Comparison of ENCODE assay signal across 8 cellular contexts in genomic region chr3:15268033-15268631, GRCh38.
A peak's percentile ranks its signal among the peaks of the same experiment; 100 is the strongest.
DNase-seq lines count a peak whose midpoint lies in the region; ATAC-seq, FAIRE-seq and TF ChIP-seq lines count a peak whose summit lies in the region.

No MANE protein-coding gene starts in this region.

- TF ChIP-seq POLR2A in GM12892 (IDR thresholded peaks at IDR 0.05; ENCODE audit: low read depth, low read length) (no peak), H1 (IDR thresholded peaks at IDR 0.05; ENCODE audit: control extremely low read depth in 1 of 2, low read depth in 2 of 2, low read length in 2 of 2) (no peak)

- H3K9me3 ChIP-seq in H1 (ENCODE audit: insufficient read depth in 2 of 2, low read depth in 1 of 2, low read length in 1 of 2) (no peaks in the 10 kb centered on the region), mesodermal cell (ENCODE audit: control insufficient read depth, low read length) (no peaks in the 10 kb centered on the region)

- DNase-seq in GM12892 (ENCODE audit: insufficient read length) (peak; percentile 71), HS-5 (ENCODE audit: low read depth) (peak; percentile 39), NOMO-1 treated with dmso at 0.1 percent for 144 hours (lab: John Stamatoyannopoulos, UW; ENCODE audit: unreplicated experiment) (peak; percentile 81), H1 (ENCODE audit: low read depth in 1 of 2, low spot score in 2 of 2) (peak; percentile 53 to 87)
- DNase-seq in activated CD8-positive, alpha-beta memory T cell treated with anti-CD3 and anti-CD28 coated beads for 48 hours (ENCODE audit: low read depth in 2 of 3, low spot score in 2 of 3), result peak; percentile 46 to 61 (median 55)
- DNase-seq in stimulated activated CD8-positive, alpha-beta memory T cell treated with anti-CD3 and anti-CD28 coated beads, Interleukin-15, amount 100 ng/mL, for 4 hours (ENCODE audit: low read depth in 2 of 2), result peak; percentile 58 to 73

- no peak overlapping the region for H3K14ac ChIP-seq in H1 (ENCODE audit: insufficient read length)

- peaks cover 0 to 3% of the 10 kb centered on the region in 2 experiments for H4K20me1 ChIP-seq in H1 (replicated peaks in 1 of 2; ENCODE audit: control insufficient read depth in 1 of 2, insufficient read depth in 2 of 2, low read length in 2 of 2)

- H3K4me3 ChIP-seq in H1 (ENCODE audit: extremely low read depth in 1 of 4, insufficient read depth in 2 of 4, low read depth in 3 of 4, low read length in 4 of 4), result no peak overlapping the region
- H3K4me3 ChIP-seq in mesodermal cell (ENCODE audit: extremely low read depth, insufficient read depth, low read length, poor library complexity, severe bottlenecking), result no peak overlapping the region

- FAIRE-seq in GM12892 (lab: Jason Lieb, UNC) (peak; percentile 78), H1 (lab: Jason Lieb, UNC) (no peak)

- H3K36me3 ChIP-seq in H1 (ENCODE audit: control insufficient read depth in 2 of 4, insufficient read depth in 4 of 4, low read length in 3 of 4), result no peaks in the 10 kb centered on the region
- peaks cover 39% of the 10 kb centered on the region for H3K36me3 ChIP-seq in mesodermal cell (ENCODE audit: control insufficient read depth, insufficient read depth, low read length)

- H3K27ac ChIP-seq in H1 (ENCODE audit: low read depth, low read length) (no peak overlapping the region), mesodermal cell (ENCODE audit: low read depth, low read length, severe bottlenecking) (peak overlapping the region; percentile 2)

- no peak overlapping the region for H2BK5ac ChIP-seq in H1 (ENCODE audit: low read depth, low read length)

- no peak overlapping the region for H3K4ac ChIP-seq in H1 (replicated peaks; ENCODE audit: insufficient read length, low read depth, low read length)

- H3K23ac ChIP-seq in H1 (ENCODE audit: insufficient read length), result no peak overlapping the region

- no peak for ATAC-seq in HG02970 (IDR thresholded peaks at IDR 0.05; ENCODE audit: low FRiP score, unreplicated experiment)

- H2BK120ac ChIP-seq in H1 (replicated peaks; ENCODE audit: low read depth, low read length), result no peak overlapping the region

- H2AFZ ChIP-seq in H1 (ENCODE audit: low read length), result no peak overlapping the region

- TF ChIP-seq RAD21 in H1 (IDR thresholded peaks at IDR 0.05 in 1 of 2, conservative IDR thresholded peaks at IDR 0.05 in 1 of 2; ENCODE audit: low read depth in 2 of 2, low read length in 2 of 2), result peak; percentile 98 to 99

- 47% methylated on average over 15 of the region's 15 CpGs; no CpG with 5 or more reads in 1 of the 2 experiments for WGBS in H1 (ENCODE audit: extremely low coverage in 1 of 2, insufficient coverage in 1 of 2, insufficient read length in 1 of 2, insufficient replicate concordance in 2 of 2, low coverage in 1 of 2, low lambda C conversion rate in 2 of 2, missing lambda C conversion rate in 1 of 2), 2 experiments
- WGBS in mesodermal cell (ENCODE audit: insufficient coverage in 2 of 2), 2 experiments, result 38 to 48% methylated on average over 13 of the region's 15 CpGs

- no peak overlapping the region for H2BK12ac ChIP-seq in H1 (ENCODE audit: low read depth, low read length)

- no peaks in the 10 kb centered on the region for H3K79me1 ChIP-seq in H1 (ENCODE audit: low read depth, low read length)

- H2AK5ac ChIP-seq in H1 (ENCODE audit: low read depth, low read length), result no peak overlapping the region

- no peak overlapping the region for H3K9ac ChIP-seq in H1 (replicated peaks in 1 of 4; ENCODE audit: extremely low read depth in 1 of 4, low read depth in 3 of 4, low read length in 3 of 4)

- CTCF ChIA-PET in H1 (lab: Charles Lee; ENCODE audit: partially characterized antibody), result interaction anchor here (0.7 to 15.5 kb wide), 48 partner anchors 10 to 290 kb away, joined by 3 to 227 read pairs (median 6); partner anchors contain the start of genes CAPN7 and SH3BP5

- no peaks in the 10 kb centered on the region; a peak in 1 of 7 replicates for H3K4me1 ChIP-seq in H1 (replicated peaks in 1 of 4; ENCODE audit: control insufficient read depth in 3 of 4, insufficient read depth in 4 of 4, low read length in 3 of 4)
- H3K4me1 ChIP-seq in mesodermal cell (ENCODE audit: control insufficient read depth, insufficient read depth, low read length, poor library complexity, severe bottlenecking), result peaks cover 32% of the 10 kb centered on the region

- no peak overlapping the region for H3K18ac ChIP-seq in H1 (ENCODE audit: extremely low read depth, low read length)

- no peak overlapping the region for H4K91ac ChIP-seq in H1 (replicated peaks; ENCODE audit: insufficient read length, low read length)

- no peaks in the 10 kb centered on the region for H3K27me3 ChIP-seq in H1 (replicated peaks in 1 of 4; ENCODE audit: control insufficient read depth in 3 of 4, extremely low read depth in 1 of 4, insufficient read depth in 3 of 4, low read length in 3 of 4)

- TF ChIP-seq EP300 in H1 (IDR thresholded peaks at IDR 0.05; ENCODE audit: borderline replicate concordance in 1 of 2, low read depth in 2 of 2, low read length in 2 of 2), result no peak

- no peak overlapping the region for H3K56ac ChIP-seq in H1 (replicated peaks; ENCODE audit: insufficient read length, low read depth, low read length)

- TF ChIP-seq CTCF in H1 (IDR thresholded peaks at IDR 0.05; ENCODE audit: control extremely low read depth in 1 of 3, insufficient read depth in 1 of 3, low read depth in 1 of 3, low read length in 3 of 3), result peak; percentile 94 to 98 (median 96)

- H2BK15ac ChIP-seq in H1 (ENCODE audit: low read length), result no peak overlapping the region

- no peaks in the 10 kb centered on the region for H3K79me2 ChIP-seq in H1 (ENCODE audit: control insufficient read depth in 1 of 2, insufficient read depth in 2 of 2, low read length in 2 of 2)

- H3K23me2 ChIP-seq in H1 (ENCODE audit: low read depth, low read length), result no peaks in the 10 kb centered on the region

- no peak overlapping the region for H3K4me2 ChIP-seq in H1 (ENCODE audit: insufficient read depth in 1 of 2, low read depth in 2 of 2, low read length in 2 of 2)

- H4K5ac ChIP-seq in H1 (ENCODE audit: insufficient read length, low read depth, low read length), result no peak overlapping the region

- no peak overlapping the region for H2BK20ac ChIP-seq in H1 (ENCODE audit: low read length)

- POLR2A ChIA-PET in H1 (lab: Charles Lee; ENCODE audit: partially characterized antibody), result interaction anchor here (1.7 kb wide), 1 partner anchor 137 kb away, joined by 5 read pairs; no protein-coding TSS in a partner anchor

- no peak overlapping the region for H4K8ac ChIP-seq in H1 (ENCODE audit: extremely low read depth, insufficient read depth, low read length)

TF ChIP-seq in H1, 55 proteins besides CTCF, POLR2A, EP300 and RAD21:
- TF ChIP-seq SP1 (IDR thresholded peaks at IDR 0.05; ENCODE audit: low read depth, low read length) (no peak), SIRT6 (IDR thresholded peaks at IDR 0.05; ENCODE audit: low read length) (no peak), CBX8 (IDR thresholded peaks at IDR 0.05; ENCODE audit: borderline replicate concordance, low read depth, low read length) (no peak), YY1 (IDR thresholded peaks at IDR 0.05; ENCODE audit: low read depth, low read length) (0 out of 2 replicates have a peak, but pooled peaks have one; percentile 29), ZNF274 (IDR thresholded peaks at IDR 0.05; ENCODE audit: borderline replicate concordance, extremely low read depth, low read length) (no peak), KDM1A (IDR thresholded peaks at IDR 0.05; ENCODE audit: borderline replicate concordance, low read length) (no peak)
